In the genomic region with DNA sequence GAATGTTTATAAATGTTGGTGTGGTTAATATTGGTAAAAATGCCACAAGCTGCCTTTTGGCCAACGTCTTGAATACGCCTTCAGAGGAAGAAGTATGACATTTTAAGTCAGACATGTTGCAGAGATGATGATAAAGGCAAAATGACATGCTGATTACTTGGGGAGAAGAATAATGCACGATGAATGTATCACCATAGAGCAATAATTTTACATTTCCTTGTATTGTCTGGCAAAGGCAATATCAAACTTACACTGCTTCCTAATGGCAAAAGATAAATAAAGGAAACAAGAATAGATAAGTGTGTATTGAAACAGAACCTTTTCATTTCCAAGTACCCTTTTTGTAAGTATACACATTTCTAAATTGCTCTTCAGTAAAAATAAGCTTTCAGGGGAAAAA, we compare ENCODE assay signal across 10 cellular contexts. TPM values are rescaled to one million over a fixed set of nuclear protein-coding genes. Genes with fewer than 3 reads are reported as not detected.
"Had no signal": no experiment of that assay in that cellular context is flagged by ENCODE, and none has a peak within 500 bp of the region (broad histone marks: within the 10 kb centered on the region; RNA-seq: fewer than 3 reads in every experiment).

No MANE protein-coding gene starts in this region.

- H3K9me3 Mint-ChIP-seq: GM23338, H9 had no signal

- H3K4me1 Mint-ChIP-seq: GM23338, H9 had no signal

- H2AFZ ChIP-seq: GM23338 had no signal

- FAIRE-seq: H1, H54, HTR-8/SVneo, K562 had no signal

- H3K4me3 Mint-ChIP-seq: GM23338, H9 had no signal

- H3K27ac Mint-ChIP-seq: GM23338, H9 had no signal

- DNase-seq: H9, HCEC 1CT, IMR-90, KG1 had no signal

- H3K4me3 ChIP-seq: GM23338, K562 had no signal

- H3K4me2 ChIP-seq: GM23338 had no signal

RNA-seq across cellular contexts. Expression of gene MRC1, which starts 8.6 kb away (rescaled TPM):
- total RNA-seq: GM23338, H9, HT-29, IMR-90 had no signal
- polyA plus RNA-seq: GM23338, IMR-90 had no signal
